In the genomic region with DNA sequence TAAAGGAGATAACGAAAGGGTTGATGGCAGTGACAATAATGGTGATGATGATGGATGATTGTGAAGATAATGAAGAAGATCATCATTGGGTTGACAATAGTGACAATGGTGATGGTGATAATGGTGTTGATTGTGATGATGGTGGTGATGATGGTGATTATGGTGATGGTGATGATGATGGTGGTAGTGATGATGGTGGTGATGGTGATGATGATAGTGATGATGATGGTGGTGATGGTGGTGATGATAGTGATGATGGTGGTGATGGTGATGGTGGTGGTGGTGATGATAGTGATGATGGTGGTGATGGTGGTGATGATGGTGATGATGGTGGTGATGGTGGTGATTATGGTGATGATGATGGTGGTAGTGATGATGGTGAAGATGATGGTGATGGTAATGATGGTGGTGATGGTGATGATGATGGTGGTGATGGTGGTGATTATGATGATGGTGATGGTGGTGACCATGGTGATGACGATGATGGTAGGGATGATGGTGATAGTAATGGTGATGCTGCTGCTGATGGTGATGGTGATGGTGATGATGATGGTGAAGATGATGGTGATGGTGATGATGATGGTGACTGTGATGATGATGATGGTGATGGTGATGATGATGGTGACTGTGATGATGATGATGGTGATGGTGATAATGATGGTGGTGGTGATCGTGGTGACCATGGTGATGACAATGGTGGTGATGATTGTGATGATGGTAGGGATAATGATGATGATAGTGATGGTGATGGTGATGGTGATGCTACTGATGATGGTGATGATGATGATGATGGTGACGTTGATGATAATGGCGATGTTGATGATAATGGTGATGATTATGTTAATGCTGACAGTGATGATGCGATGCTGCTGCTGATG, we compare ENCODE assay signal across 17 cellular contexts.
DNase-seq lines count a peak whose midpoint lies in the region; ATAC-seq and TF ChIP-seq lines count a peak whose summit lies in the region.
"Had no signal": no experiment of that assay in that cellular context is flagged by ENCODE, and none has a peak within 500 bp of the region (broad histone marks: within the 10 kb centered on the region; RNA-seq: fewer than 3 reads in every experiment).

No MANE protein-coding gene starts in this region.

- no peak overlapping the region for H3K4me2 ChIP-seq in IMR-90 (ENCODE audit: low read depth, low read length)
- H3K4me2 ChIP-seq: A549, GM23338 had no signal

- no peak overlapping the region for H4K5ac ChIP-seq in IMR-90 (ENCODE audit: low read depth, low read length)

- no peak overlapping the region for H3K23ac ChIP-seq in IMR-90 (ENCODE audit: low read depth, low read length)

- H3K4ac ChIP-seq in IMR-90 (ENCODE audit: low read depth, low read length), result no peak overlapping the region

- H2AK9ac ChIP-seq in IMR-90 (replicated peaks; ENCODE audit: low read depth, low read length, poor library complexity), result no peak overlapping the region

- H3K27me3 ChIP-seq in IMR-90 (ENCODE audit: control insufficient read depth, insufficient read depth, low read length), result peaks cover 39% of the 10 kb centered on the region

- no peak for ATAC-seq in IMR-90 (ENCODE audit: low read depth)
- ATAC-seq: A549, GM23338 had no signal

- H3K4me3 ChIP-seq in IMR-90 (ENCODE audit: insufficient read depth, low read depth, low read length), result no peak overlapping the region
- H3K4me3 ChIP-seq: A549, GM23338 had no signal

- H3K36me3 Mint-ChIP-seq in activated CD4-positive, alpha-beta T cell treated with anti-CD3 and anti-CD28 coated beads, Interleukin-2, amount 10 ng/mL, durations not matched to agents 7 days and 5 days (ENCODE audit: low read depth), result no peaks in the 10 kb centered on the region
- H3K36me3 Mint-ChIP-seq: CD4-positive, alpha-beta memory T cell had no signal

- CTCF ChIA-PET in activated CD4-positive, alpha-beta T cell treated with anti-CD3 and anti-CD28 coated beads, Interleukin-2, amount 10 ng/mL, durations not matched to agents 7 days and 5 days (lab: Charles Lee), result no interaction called here
- CTCF ChIA-PET in IMR-90 (lab: Yijun Ruan, JAX), result no interaction called here

- 65% methylated on average over 5 of the region's 6 CpGs; no CpG with 5 or more reads in 1 of the 2 experiments for WGBS in IMR-90 (ENCODE audit: extremely low coverage in 2 of 2, insufficient read length in 1 of 2), 2 experiments

- no peak overlapping the region for H3K4me3 Mint-ChIP-seq in activated CD4-positive, alpha-beta T cell treated with anti-CD3 and anti-CD28 coated beads, Interleukin-2, amount 10 ng/mL, durations not matched to agents 7 days and 5 days
- H3K4me3 Mint-ChIP-seq: CD4-positive, alpha-beta memory T cell; GM23338 had no signal

- in situ Hi-C loops in IMR-90 (cut with MboI; ENCODE audit: low sequenced_read_pairs), result no loop called here

- H3K9me1 ChIP-seq in IMR-90 (ENCODE audit: insufficient read depth, low read length), result no peaks in the 10 kb centered on the region

- peaks cover 2% of the 10 kb centered on the region; the same call in 1 of the 2 replicates for H3K4me1 ChIP-seq in IMR-90 (ENCODE audit: control insufficient read depth, insufficient read depth, low read length)
- H3K4me1 ChIP-seq: A549 had no signal

- H2AK5ac ChIP-seq in IMR-90 (ENCODE audit: low read depth, low read length), result no peak overlapping the region

- no peak for TF ChIP-seq CTCF in IMR-90 (conservative IDR thresholded peaks at IDR 0.05; ENCODE audit: low read depth, low read length)

- no peaks in the 10 kb centered on the region for H3K4me1 Mint-ChIP-seq in activated CD4-positive, alpha-beta T cell treated with anti-CD3 and anti-CD28 coated beads, Interleukin-2, amount 10 ng/mL, durations not matched to agents 7 days and 5 days
- H3K4me1 Mint-ChIP-seq: CD4-positive, alpha-beta memory T cell; GM23338 had no signal

- no peak overlapping the region for H2BK120ac ChIP-seq in IMR-90 (ENCODE audit: low read depth, low read length)

- no peak overlapping the region for H4K91ac ChIP-seq in IMR-90 (ENCODE audit: insufficient read depth, low read depth, low read length)

- no peak overlapping the region for H2BK15ac ChIP-seq in IMR-90 (ENCODE audit: low read depth, low read length)

- TF ChIP-seq RAD21 in IMR-90 (IDR thresholded peaks at IDR 0.05; ENCODE audit: low read length), result no peak

- dilution Hi-C loops in IMR-90 (cut with HindIII; ENCODE audit: low sequenced_read_pairs, unreplicated experiment), result no loop called here

- POLR2A ChIA-PET in activated CD4-positive, alpha-beta T cell treated with anti-CD3 and anti-CD28 coated beads, Interleukin-2, amount 10 ng/mL, durations not matched to agents 7 days and 5 days (lab: Charles Lee), result no interaction called here
- POLR2A ChIA-PET in IMR-90 (lab: Charles Lee; ENCODE audit: unreplicated experiment), result no interaction called here

- peaks cover 3% of the 10 kb centered on the region for H3K27me3 Mint-ChIP-seq in activated CD4-positive, alpha-beta T cell treated with anti-CD3 and anti-CD28 coated beads, Interleukin-2, amount 10 ng/mL, durations not matched to agents 7 days and 5 days

- no peak for DNase-seq in activated CD4-positive, alpha-beta T cell treated with anti-CD3 and anti-CD28 coated beads, Interleukin-2, amount 10 ng/mL, durations not matched to agents 7 days and 5 days
- no peak for DNase-seq in activated CD4-positive, alpha-beta T cell treated with anti-CD3 and anti-CD28 coated beads for 4 hours
- DNase-seq in IMR-90 (no peak), islet precursor cell (peak; percentile 4), CD1c-positive myeloid dendritic cell (ENCODE audit: extremely low spot score) (no peak), retina (no peak)
- no peak for DNase-seq in activated naive CD4-positive, alpha-beta T cell treated with anti-CD3 and anti-CD28 coated beads, Interleukin-2, amount 50 U/mL, for 16 hours
- DNase-seq: AML-193; CD4-positive, alpha-beta memory T cell; DMS153; DMS79; GDM1; H7 had no signal

- H2AFZ ChIP-seq in IMR-90 (replicated peaks; ENCODE audit: low read length, poor library complexity), result no peak overlapping the region
- H2AFZ ChIP-seq: GM23338 had no signal

- no peak overlapping the region for H4K8ac ChIP-seq in IMR-90 (ENCODE audit: low read depth in 2 of 2, low read length in 2 of 2)

- no peak for TF ChIP-seq POLR2A in IMR-90 (IDR thresholded peaks at IDR 0.05; ENCODE audit: low read depth, low read length)

- no peaks in the 10 kb centered on the region for H3K9me3 ChIP-seq in IMR-90 (ENCODE audit: control insufficient read depth, insufficient read depth, low read length)
- H3K9me3 ChIP-seq: A549 had no signal

- no peak overlapping the region for H3K27ac ChIP-seq in IMR-90 (ENCODE audit: insufficient read depth, low read length)
- H3K27ac ChIP-seq: 22Rv1, A549, C4-2B had no signal

- no TSS peak for BruUV-seq in IMR-90 (replicated peaks; lab: Mats Ljungman, UMichigan)

- intact Hi-C loops in IMR-90 (cut with micrococcal nuclease), result no loop called here

- no peaks in the 10 kb centered on the region for H3K79me1 ChIP-seq in IMR-90 (ENCODE audit: low read depth in 1 of 2, low read length in 2 of 2)

- H3K14ac ChIP-seq in IMR-90 (replicated peaks; ENCODE audit: low read depth, low read length), result no peak overlapping the region

- H2BK5ac ChIP-seq in IMR-90 (ENCODE audit: low read depth, low read length, poor library complexity, severe bottlenecking), result peak overlapping the region; percentile 25

- H3K18ac ChIP-seq in IMR-90 (ENCODE audit: low read depth, low read length), result no peak overlapping the region

- H3K27ac Mint-ChIP-seq in activated CD4-positive, alpha-beta T cell treated with anti-CD3 and anti-CD28 coated beads, Interleukin-2, amount 10 ng/mL, durations not matched to agents 7 days and 5 days, result peak overlapping the region; percentile 1
- H3K27ac Mint-ChIP-seq: CD4-positive, alpha-beta memory T cell; GM23338 had no signal

- no peaks in the 10 kb centered on the region for H4K20me1 ChIP-seq in IMR-90 (ENCODE audit: insufficient read depth, low read length)

- peaks cover 12% of the 10 kb centered on the region for H3K9me3 Mint-ChIP-seq in activated CD4-positive, alpha-beta T cell treated with anti-CD3 and anti-CD28 coated beads, Interleukin-2, amount 10 ng/mL, durations not matched to agents 7 days and 5 days

- no peak overlapping the region for H3K56ac ChIP-seq in IMR-90 (ENCODE audit: extremely low read depth, insufficient read depth, low read length)

- no peak overlapping the region for H3K9ac ChIP-seq in IMR-90 (ENCODE audit: low read depth, low read length)

- no peaks in the 10 kb centered on the region for H3K36me3 ChIP-seq in IMR-90 (ENCODE audit: control insufficient read depth, insufficient read depth, low read length)

- H2BK20ac ChIP-seq in IMR-90 (ENCODE audit: low read depth, low read length), result no peak overlapping the region

TF ChIP-seq in IMR-90, 13 proteins besides CTCF, POLR2A, EP300 and RAD21:
- TF ChIP-seq RFX5 (IDR thresholded peaks at IDR 0.05; ENCODE audit: low read depth, low read length), result no peak
- TF ChIP-seq MAFK (IDR thresholded peaks at IDR 0.05; ENCODE audit: low read depth, low read length), result no peak
- no peak for TF ChIP-seq CEBPB (IDR thresholded peaks at IDR 0.05; ENCODE audit: low read depth, low read length)
